ENCODE assay signal across 8 cellular contexts in the genomic region with DNA sequence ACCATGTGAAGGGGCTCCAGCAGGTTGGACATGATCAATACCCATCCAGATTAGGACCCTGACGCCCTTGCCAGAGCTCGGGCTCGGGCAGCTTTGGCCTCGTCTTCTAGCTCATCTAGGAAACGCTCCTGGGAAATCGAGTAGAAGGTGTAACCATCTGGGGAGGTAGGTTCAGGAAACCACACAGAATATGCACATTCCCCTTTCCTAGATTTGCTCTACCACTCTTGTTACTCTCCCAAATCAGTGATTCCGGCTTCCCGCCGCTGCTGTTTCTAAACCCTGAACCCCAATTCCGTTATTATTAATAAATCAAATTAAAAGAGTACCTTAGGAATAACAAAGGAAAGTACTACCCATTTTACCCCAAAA. TPM values are rescaled to one million over a fixed set of nuclear protein-coding genes. Genes with fewer than 3 reads are reported as not detected.
A peak's percentile ranks its signal among the peaks of the same experiment; 100 is the strongest.
DNase-seq lines count a peak whose midpoint lies in the region; ATAC-seq and TF ChIP-seq lines count a peak whose summit lies in the region.

No MANE protein-coding gene starts in this region.

- H3K9ac ChIP-seq in BLaER1, result peak overlapping the region; percentile 85
- H3K9ac ChIP-seq in MM.1S (ENCODE audit: low read length), result peak overlapping the region; percentile 69
- H3K9ac ChIP-seq in neural cell (ENCODE audit: low read length), result peak overlapping the region; percentile 77

- no peaks in the 10 kb centered on the region for H3K9me2 ChIP-seq in MM.1S (replicated peaks; ENCODE audit: insufficient read depth, low read length)
- no peaks in the 10 kb centered on the region for H3K9me2 ChIP-seq in neural cell (ENCODE audit: insufficient read depth, low read length)

- H3K9me3 ChIP-seq in BLaER1 (no peaks in the 10 kb centered on the region), MM.1S (replicated peaks; ENCODE audit: insufficient read depth, low read length) (no peaks in the 10 kb centered on the region), neural cell (ENCODE audit: low read length) (no peaks in the 10 kb centered on the region)

- H3K79me2 ChIP-seq in MM.1S (ENCODE audit: low read length) (peaks cover 17% of the 10 kb centered on the region), neural cell (replicated peaks; ENCODE audit: insufficient read depth, low read length) (peaks cover 14% of the 10 kb centered on the region)

- DNase-seq in MM.1S, result no peak
- no peak for DNase-seq in effector memory CD8-positive, alpha-beta T cell
- no peak for DNase-seq in NCI-H1694 treated with DMSO at 0.1 percent for 48 hours (lab: John Stamatoyannopoulos, UW)
- DNase-seq in NCI-H2196 treated with DMSO at 0.1 percent for 48 hours (lab: John Stamatoyannopoulos, UW; ENCODE audit: unreplicated experiment), result no peak
- no peak for DNase-seq in MV-4-11 (lab: John Stamatoyannopoulos, UW)

- H3K36me3 ChIP-seq in BLaER1, result peaks cover 21% of the 10 kb centered on the region
- H3K36me3 ChIP-seq in MM.1S (replicated peaks; ENCODE audit: insufficient read depth, low read length), result no peaks in the 10 kb centered on the region
- H3K36me3 ChIP-seq in neural cell (ENCODE audit: insufficient read depth, low read length), result no peaks in the 10 kb centered on the region

- H3K27ac ChIP-seq in BLaER1 (peak overlapping the region; percentile 69), MM.1S (ENCODE audit: low read length) (no peak overlapping the region), neural cell (ENCODE audit: low read length) (peak overlapping the region; percentile 48)

- peak overlapping the region; percentile 98 for H3K4me2 ChIP-seq in BLaER1
- peak overlapping the region; percentile 79 for H3K4me2 ChIP-seq in MM.1S (ENCODE audit: low read depth, low read length)
- H3K4me2 ChIP-seq in neural cell (ENCODE audit: low read length), result peak overlapping the region; percentile 83

- H3K4me3 ChIP-seq in BLaER1, result peak overlapping the region; percentile 85
- H3K4me3 ChIP-seq in MM.1S (ENCODE audit: low read length), result peak overlapping the region; percentile 79
- peak overlapping the region; percentile 74 for H3K4me3 ChIP-seq in neural cell (ENCODE audit: low read length)

- H3F3A ChIP-seq in MM.1S (ENCODE audit: insufficient read depth, low read length), result no peaks in the 10 kb centered on the region
- H3F3A ChIP-seq in neural cell (ENCODE audit: insufficient read depth, low read length, poor library complexity, severe bottlenecking), result no peaks in the 10 kb centered on the region

- no peaks in the 10 kb centered on the region for H3K9me3 Mint-ChIP-seq in effector memory CD8-positive, alpha-beta T cell

- H3K27me3 ChIP-seq in BLaER1 (no peaks in the 10 kb centered on the region), MM.1S (replicated peaks; ENCODE audit: insufficient read depth, low read length) (no peaks in the 10 kb centered on the region), neural cell (ENCODE audit: insufficient read depth, low read depth, low read length) (peaks cover 3% of the 10 kb centered on the region)

- H3K36me3 Mint-ChIP-seq in effector memory CD8-positive, alpha-beta T cell (ENCODE audit: insufficient read depth), result peaks cover 10% of the 10 kb centered on the region

- no peak for TF ChIP-seq EP300 in neural cell (conservative IDR thresholded peaks at IDR 0.05; ENCODE audit: poor library complexity, severe bottlenecking)

- peak overlapping the region; percentile 91 to 95 for H3K27ac Mint-ChIP-seq in effector memory CD8-positive, alpha-beta T cell

- H3K4me1 ChIP-seq in BLaER1, result peaks cover 21% of the 10 kb centered on the region
- peaks cover 8% of the 10 kb centered on the region; the same call in 1 of the 2 replicates for H3K4me1 ChIP-seq in MM.1S (ENCODE audit: low read length)

- ATAC-seq in effector memory CD8-positive, alpha-beta T cell (replicated peaks), result no peak
- no peak for ATAC-seq in HG02870 (IDR thresholded peaks at IDR 0.05; ENCODE audit: unreplicated experiment)

- peak overlapping the region; percentile 87 to 97 for H3K4me3 Mint-ChIP-seq in effector memory CD8-positive, alpha-beta T cell

- no peaks in the 10 kb centered on the region for H3K27me3 Mint-ChIP-seq in effector memory CD8-positive, alpha-beta T cell

- H4K20me1 ChIP-seq in BLaER1 (no peaks in the 10 kb centered on the region), MM.1S (ENCODE audit: insufficient read depth, low read length) (no peaks in the 10 kb centered on the region), neural cell (ENCODE audit: insufficient read depth) (no peaks in the 10 kb centered on the region)

- H2AFZ ChIP-seq in MM.1S (ENCODE audit: low read length) (peak overlapping the region; percentile 89), neural cell (ENCODE audit: low read depth, low read length) (peak overlapping the region; percentile 94)

- no peak for TF ChIP-seq RAD21 in neural cell (conservative IDR thresholded peaks at IDR 0.05)

- H3K4me1 Mint-ChIP-seq in effector memory CD8-positive, alpha-beta T cell (ENCODE audit: low read depth in 2 of 2), result peaks cover 16 to 33% of the 10 kb centered on the region in 2 donors

- TF ChIP-seq CTCF in MM.1S (IDR thresholded peaks at IDR 0.05; ENCODE audit: low read length), result no peak
- no peak for TF ChIP-seq CTCF in neural cell (IDR thresholded peaks at IDR 0.05; ENCODE audit: poor library complexity, severe bottlenecking)

TF ChIP-seq in neural cell, 6 proteins besides CTCF, POLR2A, EP300 and RAD21:
- TF ChIP-seq, protein P1, sequence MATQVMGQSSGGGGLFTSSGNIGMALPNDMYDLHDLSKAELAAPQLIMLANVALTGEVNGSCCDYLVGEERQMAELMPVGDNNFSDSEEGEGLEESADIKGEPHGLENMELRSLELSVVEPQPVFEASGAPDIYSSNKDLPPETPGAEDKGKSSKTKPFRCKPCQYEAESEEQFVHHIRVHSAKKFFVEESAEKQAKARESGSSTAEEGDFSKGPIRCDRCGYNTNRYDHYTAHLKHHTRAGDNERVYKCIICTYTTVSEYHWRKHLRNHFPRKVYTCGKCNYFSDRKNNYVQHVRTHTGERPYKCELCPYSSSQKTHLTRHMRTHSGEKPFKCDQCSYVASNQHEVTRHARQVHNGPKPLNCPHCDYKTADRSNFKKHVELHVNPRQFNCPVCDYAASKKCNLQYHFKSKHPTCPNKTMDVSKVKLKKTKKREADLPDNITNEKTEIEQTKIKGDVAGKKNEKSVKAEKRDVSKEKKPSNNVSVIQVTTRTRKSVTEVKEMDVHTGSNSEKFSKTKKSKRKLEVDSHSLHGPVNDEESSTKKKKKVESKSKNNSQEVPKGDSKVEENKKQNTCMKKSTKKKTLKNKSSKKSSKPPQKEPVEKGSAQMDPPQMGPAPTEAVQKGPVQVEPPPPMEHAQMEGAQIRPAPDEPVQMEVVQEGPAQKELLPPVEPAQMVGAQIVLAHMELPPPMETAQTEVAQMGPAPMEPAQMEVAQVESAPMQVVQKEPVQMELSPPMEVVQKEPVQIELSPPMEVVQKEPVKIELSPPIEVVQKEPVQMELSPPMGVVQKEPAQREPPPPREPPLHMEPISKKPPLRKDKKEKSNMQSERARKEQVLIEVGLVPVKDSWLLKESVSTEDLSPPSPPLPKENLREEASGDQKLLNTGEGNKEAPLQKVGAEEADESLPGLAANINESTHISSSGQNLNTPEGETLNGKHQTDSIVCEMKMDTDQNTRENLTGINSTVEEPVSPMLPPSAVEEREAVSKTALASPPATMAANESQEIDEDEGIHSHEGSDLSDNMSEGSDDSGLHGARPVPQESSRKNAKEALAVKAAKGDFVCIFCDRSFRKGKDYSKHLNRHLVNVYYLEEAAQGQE (IDR thresholded peaks at IDR 0.05; ENCODE audit: borderline replicate concordance), result peak; percentile 1
- TF ChIP-seq TAF1 (IDR thresholded peaks at IDR 0.05; ENCODE audit: low read depth), result no peak

RNA-seq across cellular contexts. Expression of a gene that starts 0.5 kb away (rescaled TPM):
- 222 and 234 TPM in 2 replicates for polyA plus RNA-seq in neural cell
- polyA minus RNA-seq in neural cell, result 64.6 and 66.2 TPM in 2 replicates

RNA-seq across cellular contexts. Expression of a gene that starts 0.7 kb away (rescaled TPM):
- polyA plus RNA-seq in neural cell, result 0.21 and 1.2 TPM in 2 replicates
- polyA minus RNA-seq in neural cell, result 0.35 TPM in 1 of 2 replicates, not detected in the other

RNA-seq across cellular contexts. Expression of a gene that starts 17.6 kb away (rescaled TPM):
- polyA plus RNA-seq in neural cell, result 0.10 TPM in 1 of 2 replicates, not detected in the other
- 0.24 TPM in 1 of 2 replicates, not detected in the other for polyA minus RNA-seq in neural cell

RNA-seq across cellular contexts. Expression of a gene that starts 24.7 kb away (rescaled TPM):
- polyA plus RNA-seq in neural cell, result 128 and 133 TPM in 2 replicates
- 51.1 and 57.3 TPM in 2 replicates for polyA minus RNA-seq in neural cell

RNA-seq across cellular contexts. Expression of a gene that starts 26.1 kb away (rescaled TPM):
- 74.7 and 87.7 TPM in 2 replicates for polyA plus RNA-seq in neural cell
- 62.1 and 65.5 TPM in 2 replicates for polyA minus RNA-seq in neural cell
